Comparison of ENCODE assay signal across 20 cellular contexts in the genomic region with DNA sequence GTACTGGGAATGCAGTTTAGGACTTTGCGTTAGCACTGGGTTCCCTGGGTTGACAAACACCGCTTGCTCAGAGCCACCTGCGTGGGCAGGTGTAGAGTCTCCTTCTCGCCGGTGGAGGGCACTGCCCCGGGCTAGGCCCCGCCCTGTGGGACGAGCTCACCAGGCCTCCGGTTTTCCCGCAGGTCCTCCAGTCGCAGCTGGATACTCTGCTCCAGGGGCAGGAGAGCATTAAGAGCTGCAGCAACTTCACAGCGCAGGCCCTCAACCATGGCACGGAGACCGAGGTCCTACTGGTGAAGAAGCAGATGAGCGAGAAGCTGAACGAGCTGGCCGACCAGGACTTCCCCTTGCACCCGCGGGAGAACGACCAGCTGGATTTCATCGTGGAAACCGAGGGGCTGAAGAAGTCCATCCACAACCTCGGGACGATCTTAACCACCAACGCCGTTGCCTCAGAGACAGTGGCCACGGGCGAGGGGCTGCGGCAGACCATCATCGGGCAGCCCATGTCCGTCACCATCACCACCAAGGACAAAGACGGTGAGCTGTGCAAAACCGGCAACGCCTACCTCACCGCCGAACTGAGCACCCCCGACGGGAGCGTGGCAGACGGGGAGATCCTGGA. TPM values are rescaled to one million over a fixed set of nuclear protein-coding genes. Genes with fewer than 3 reads are reported as not detected.
DNase-seq lines count a peak whose midpoint lies in the region; ATAC-seq, FAIRE-seq and TF ChIP-seq lines count a peak whose summit lies in the region.
"Had no signal": no experiment of that assay in that cellular context is flagged by ENCODE, and none has a peak within 500 bp of the region (broad histone marks: within the 10 kb centered on the region; RNA-seq: fewer than 3 reads in every experiment).

No MANE protein-coding gene starts in this region.

- peak overlapping the region; percentile 81 for H3K4me2 ChIP-seq in keratinocyte (ENCODE audit: control insufficient read depth, extremely low read depth, insufficient read depth, low read depth, low read length)
- H3K4me2 ChIP-seq: KMS-11 had no signal

- H3K9ac ChIP-seq in keratinocyte (ENCODE audit: control insufficient read depth, extremely low read depth, insufficient read depth, low read length) = peak overlapping the region; percentile 39
- H3K9ac ChIP-seq: KMS-11 had no signal

- no peaks in the 10 kb centered on the region for H3K9me1 ChIP-seq in keratinocyte (ENCODE audit: control insufficient read depth, extremely low read depth, insufficient read depth, low read length)

- H3K4me1 ChIP-seq in keratinocyte (ENCODE audit: control insufficient read depth, extremely low read depth, insufficient read depth, low read length) = peaks cover 33% of the 10 kb centered on the region
- H3K4me1 ChIP-seq: Peyer's patch had no signal

- FAIRE-seq in keratinocyte (lab: Jason Lieb, UNC) = no peak

- peak overlapping the region; percentile 58 for H2AFZ ChIP-seq in keratinocyte (ENCODE audit: control insufficient read depth, low read length)

- H3K27ac ChIP-seq in VCaP = 0 out of 2 replicates have a peak overlapping the region, but pooled peaks have one; percentile 5
- peak overlapping the region; percentile 50 for H3K27ac ChIP-seq in keratinocyte (ENCODE audit: control insufficient read depth, insufficient read depth, low read length)
- H3K27ac ChIP-seq: adrenal gland, KMS-11, Peyer's patch, right atrium auricular region had no signal

- H4K20me1 ChIP-seq in keratinocyte (ENCODE audit: control insufficient read depth, extremely low read depth, insufficient read depth, low read length) = no peaks in the 10 kb centered on the region

- no peaks in the 10 kb centered on the region for H3K27me3 ChIP-seq in keratinocyte (ENCODE audit: control insufficient read depth, extremely low read depth, insufficient read depth, low read length)
- H3K27me3 ChIP-seq: adrenal gland, Peyer's patch, right atrium auricular region had no signal

- peak overlapping the region; percentile 2 to 46 (median 40) for H3K4me3 ChIP-seq in keratinocyte (ENCODE audit: control insufficient read depth in 2 of 3, extremely low read depth in 1 of 3, insufficient read depth in 2 of 3, low read depth in 1 of 3, low read length in 3 of 3)
- H3K4me3 ChIP-seq: adrenal gland, Peyer's patch, right atrium auricular region had no signal

- H3K9me3 ChIP-seq in keratinocyte (ENCODE audit: control insufficient read depth, low read depth, low read length) = peaks cover 2% of the 10 kb centered on the region
- H3K9me3 ChIP-seq: adrenal gland, right atrium auricular region had no signal

- TF ChIP-seq CTCF in VCaP (conservative IDR thresholded peaks at IDR 0.05) (no peak), keratinocyte (optimal IDR thresholded peaks at IDR 0.05 in 1 of 3, IDR thresholded peaks at IDR 0.05 in 1 of 3, conservative IDR thresholded peaks at IDR 0.05 in 1 of 3; ENCODE audit: extremely low read depth in 1 of 3, insufficient read depth in 2 of 3, low read length in 3 of 3) (peak; percentile 33 to 53 (median 37))

- H3K79me2 ChIP-seq in keratinocyte (ENCODE audit: control insufficient read depth, insufficient read depth, low read length) = no peaks in the 10 kb centered on the region

- H3K36me3 ChIP-seq in keratinocyte (ENCODE audit: control insufficient read depth in 2 of 2, extremely low read depth in 1 of 2, insufficient read depth in 2 of 2, low read length in 2 of 2) = peaks cover 0 to 4% of the 10 kb centered on the region in 2 experiments

- dilution Hi-C loops in keratinocyte (cut with MboI; ENCODE audit: extremely low pct_ligation_motif_present, low sequenced_read_pairs) = no loop called here

- DNase-seq in DMS53 treated with DMSO at 0.1 percent for 48 hours (lab: John Stamatoyannopoulos, UW; ENCODE audit: unreplicated experiment) (peak; percentile 77), keratinocyte (ENCODE audit: low read depth, low spot score) (peak; percentile 9), renal cortical epithelial cell (ENCODE audit: low read depth) (peak; percentile 6), NCI-H2107 (lab: John Stamatoyannopoulos, UW) (no peak), NCI-H1417 treated with DMSO at 0.1 percent for 48 hours (lab: John Stamatoyannopoulos, UW) (no peak)
- DNase-seq: activated CD8-positive, alpha-beta memory T cell treated with anti-CD3 and anti-CD28 coated beads, Interleukin-2, amount 10 ng/mL, durations not matched to agents 7 days and 5 days; activated effector memory CD4-positive, alpha-beta T cell treated with anti-CD3 and anti-CD28 coated beads, Interleukin-2, amount 50 U/mL, for 16 hours; adrenal gland; caudate nucleus; NCI-H2081; NCI-H526; Peyer's patch; stimulated activated naive CD4-positive, alpha-beta T cell treated with Interleukin-2 at 50 U/mL for 16 hours had no signal

- ATAC-seq in GM19324 (IDR thresholded peaks at IDR 0.05; ENCODE audit: low FRiP score, unreplicated experiment) = no peak
- no peak for ATAC-seq in HG03135 (IDR thresholded peaks at IDR 0.05; ENCODE audit: unreplicated experiment)
- ATAC-seq: activated CD8-positive, alpha-beta memory T cell treated with anti-CD3 and anti-CD28 coated beads, Interleukin-2, amount 10 ng/mL, durations not matched to agents 7 days and 5 days; SK-N-SH treated with all-trans-retinoic acid at 6 μM for 48 hours had no signal

RNA-seq across cellular contexts. Expression of a gene that starts 49.2 kb away (rescaled TPM):
- 0.49 to 4.9 TPM (median 1.7 TPM) in 3 replicates for polyA plus RNA-seq in keratinocyte
- polyA plus RNA-seq in keratinocyte (2011; ENCODE audit: low read depth) = 2.0 TPM
- 1.2 and 1.9 TPM in 2 replicates for polyA plus RNA-seq in keratinocyte (2011; cell fraction: cytosol; rRNA removed)
- 0.67 and 0.76 TPM in 2 replicates for polyA plus RNA-seq in keratinocyte (2011; cell fraction: nucleus; rRNA removed)
- 3.3 TPM in 1 of 2 replicates, not detected in the other for polyA plus RNA-seq in keratinocyte (2012; ENCODE audit: low replicate concordance)
- polyA minus RNA-seq in keratinocyte = 2.1 TPM in 1 of 3 replicates, not detected in the others
- not detected for polyA minus RNA-seq in keratinocyte (2011; cell fraction: cytosol; rRNA and poly(A)+ RNA removed)
- polyA minus RNA-seq in keratinocyte (2011; cell fraction: nucleus; rRNA and poly(A)+ RNA removed) = 0.84 TPM in 1 of 2 replicates, not detected in the other
- 2.4 and 9.0 TPM in 2 replicates for total RNA-seq in renal cortical epithelial cell
- total RNA-seq: right atrium auricular region, ureter had no signal

Comparison
In these comparisons a context has a peak if more than half of its experiments do, and no peak if none do; other contexts are left out.
1. DNase-seq: peak in DMS53 treated with DMSO at 0.1 percent for 48 hours (single experiment), keratinocyte (single experiment) and renal cortical epithelial cell (single experiment); none in NCI-H2107 (single experiment) and NCI-H1417 treated with DMSO at 0.1 percent for 48 hours (single experiment).